8 cellular contexts compared by ENCODE assay signal in the genomic region with DNA sequence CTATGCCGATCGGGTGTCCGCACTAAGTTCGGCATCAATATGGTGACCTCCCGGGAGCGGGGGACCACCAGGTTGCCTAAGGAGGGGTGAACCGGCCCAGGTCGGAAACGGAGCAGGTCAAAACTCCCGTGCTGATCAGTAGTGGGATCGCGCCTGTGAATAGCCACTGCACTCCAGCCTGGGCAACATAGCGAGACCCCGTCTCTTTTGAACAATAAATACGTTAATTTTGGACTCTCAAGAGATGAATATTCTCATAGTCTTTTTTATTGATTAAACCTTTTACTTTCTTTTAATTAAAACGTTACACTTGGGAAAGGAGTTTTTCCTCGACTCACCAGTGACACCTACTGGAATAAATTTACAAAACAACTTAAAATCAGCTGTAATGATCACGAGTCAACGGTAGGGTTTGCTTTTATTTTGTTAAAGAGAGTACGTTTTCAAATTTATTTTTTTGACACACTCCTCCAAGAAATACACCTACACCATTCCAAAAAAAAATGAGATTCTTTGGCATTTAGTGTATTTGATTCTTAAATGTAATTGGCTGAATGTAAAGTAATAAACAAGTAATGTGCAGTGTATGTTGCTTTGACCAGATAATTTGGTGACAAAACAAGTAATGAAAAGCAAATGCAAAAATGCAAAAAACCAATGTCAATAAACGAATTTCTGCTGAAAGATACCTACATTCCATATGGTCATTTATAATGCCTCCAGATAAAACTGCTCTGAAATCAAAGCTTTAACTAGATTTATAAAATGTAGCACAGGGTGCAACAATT. TPM values are rescaled to one million over a fixed set of nuclear protein-coding genes. Genes with fewer than 3 reads are reported as not detected.
DNase-seq lines count a peak whose midpoint lies in the region; ATAC-seq and TF ChIP-seq lines count a peak whose summit lies in the region.

No MANE protein-coding gene starts in this region.

- H3K9me3 ChIP-seq in adrenal gland (replicated peaks in 1 of 3) (no peaks in the 10 kb centered on the region), heart left ventricle (no peaks in the 10 kb centered on the region), psoas muscle (no peaks in the 10 kb centered on the region)

- TF ChIP-seq POLR2A in adrenal gland (IDR thresholded peaks at IDR 0.05) (no peak), heart left ventricle (IDR thresholded peaks at IDR 0.05) (no peak)

- CTCF ChIA-PET in RWPE1 (lab: Yijun Ruan, JAX): interaction anchor here (0.6 to 1.9 kb wide), 10 partner anchors 9 to 1182 kb away, joined by 3 to 7 read pairs (median 4); partner anchors contain the start of genes LRR1 and RPL36AL

- H3K36me3 ChIP-seq in GM06990 (ENCODE audit: control insufficient read depth, insufficient read depth, low read length): peaks cover 9% of the 10 kb centered on the region
- peaks cover 0 to 22% of the 10 kb centered on the region in 2 donors for H3K36me3 ChIP-seq in adrenal gland (replicated peaks in 1 of 2)
- peaks cover 0 to 32% (median 26%) of the 10 kb centered on the region in 9 donors for H3K36me3 ChIP-seq in heart left ventricle
- peaks cover 7 to 31% of the 10 kb centered on the region in 2 donors for H3K36me3 ChIP-seq in psoas muscle (ENCODE audit: insufficient read depth in 1 of 2, low read depth in 1 of 2)

- peak in 3 of 4 donors; percentile 14 to 31 (median 29) for ATAC-seq in heart left ventricle
- peak; percentile 29 to 60 (median 45) for ATAC-seq in psoas muscle

- peak overlapping the region; percentile 91 for H3K27ac ChIP-seq in RWPE1
- H3K27ac ChIP-seq in adrenal gland: peak overlapping the region; percentile 56 to 97 (median 83)
- H3K27ac ChIP-seq in heart left ventricle: peak overlapping the region; percentile 56 to 98 (median 93)
- peak overlapping the region; percentile 90 for H3K27ac ChIP-seq in psoas muscle

- H3K4me1 ChIP-seq in adrenal gland (replicated peaks in 1 of 2) (peaks cover 13 to 32% of the 10 kb centered on the region in 2 donors), heart left ventricle (peaks cover 0 to 39% (median 17%) of the 10 kb centered on the region in 12 donors), psoas muscle (peaks cover 14% of the 10 kb centered on the region)

- WGBS in adrenal gland, 4 donors: 1 to 3% (median 2%) methylated on average over 9 to 12 of the region's 21 CpGs
- 1 to 3% (median 2%) methylated on average over 11 to 13 of the region's 21 CpGs for WGBS in heart left ventricle, 4 donors
- WGBS in psoas muscle, 3 donors: 2 to 3% (median 2%) methylated on average over 9 to 11 of the region's 21 CpGs

- intact Hi-C loops in adrenal gland (cut with DNase I) (no loop called here), heart left ventricle (cut with DNase I) (loop anchor here in 4 of 10 donors (1.0 to 5.0 kb wide), 2 partner anchors 11 to 35 kb away; partner anchors contain the start of genes MGAT2 (in 3 of the 4), RPL36AL (in 3 of the 4) and LRR1 (in 1 of the 4)), psoas muscle (cut with DNase I) (loop anchor here in 1 of 2 donors (5.0 kb wide), 1 partner anchor 35 kb away; the partner anchor contains the start of genes MGAT2 and RPL36AL)

- POLR2A ChIA-PET in RWPE1 (lab: Yijun Ruan, JAX; ENCODE audit: low non-redundant PET): interaction anchor here (0.6 to 2.5 kb wide), 2 partner anchors 34 to 275 kb away, joined by 3 to 10 read pairs; partner anchors contain the start of genes MGAT2 and RPL36AL

- H3K4me3 ChIP-seq in GM06990 (replicated peaks; ENCODE audit: low read depth, low read length) (peak overlapping the region; percentile 46), LNCaP clone FGC (ENCODE audit: low read depth, low read length) (peak overlapping the region; percentile 99), adrenal gland (peak overlapping the region in 2 of 4 donors; percentile 9 to 95), heart left ventricle (peak overlapping the region; percentile 72 to 100 (median 90)), psoas muscle (peak overlapping the region; percentile 72)

- no peaks in the 10 kb centered on the region for H3K27me3 ChIP-seq in GM06990 (replicated peaks; ENCODE audit: control insufficient read depth, insufficient read depth, low read length)
- H3K27me3 ChIP-seq in adrenal gland: no peaks in the 10 kb centered on the region
- no peaks in the 10 kb centered on the region for H3K27me3 ChIP-seq in heart left ventricle
- no peaks in the 10 kb centered on the region for H3K27me3 ChIP-seq in psoas muscle (ENCODE audit: insufficient read depth in 3 of 3, low read length in 2 of 3)

- TF ChIP-seq CTCF in GM06990 (IDR thresholded peaks at IDR 0.05; ENCODE audit: insufficient read depth, low read length, poor library complexity, severe bottlenecking) (peak; percentile 72), LNCaP clone FGC (IDR thresholded peaks at IDR 0.05; ENCODE audit: control insufficient read depth, extremely low read depth, insufficient read depth) (peak; percentile 81), RWPE1 (conservative IDR thresholded peaks at IDR 0.05; ENCODE audit: low read depth) (peak; percentile 92), adrenal gland (IDR thresholded peaks at IDR 0.05) (peak; percentile 73 to 99 (median 88)), heart left ventricle (IDR thresholded peaks at IDR 0.05) (peak; percentile 71 to 91 (median 82)), psoas muscle (IDR thresholded peaks at IDR 0.05) (peak; percentile 84)

- DNase-seq in GM06990 (ENCODE audit: extremely low read depth, insufficient read length) (peak; percentile 81), HCEC 1CT (peak; percentile 61), LNCaP clone FGC (ENCODE audit: low read depth) (peak; percentile 56), RWPE1 (ENCODE audit: low spot score) (peak; percentile 52), adrenal gland (peak in 2 of 7 donors; percentile 33 to 50), heart left ventricle (no peak), psoas muscle (peak in 1 of 2 donors; percentile 25), T1000 (lab: John Stamatoyannopoulos, UW) (no peak)

RNA-seq across cellular contexts. Expression of gene RPS29, which starts 0.7 kb away (rescaled TPM):
- total RNA-seq in adrenal gland: 1,000 to 10,000 TPM; 1,022 to 6,627 (median 1,416) TPM
- polyA plus RNA-seq in adrenal gland: 1,000 to 10,000 TPM in 2 of 3 donors, 100 to 1,000 TPM in 1; 922 to 1,466 (median 1,304) TPM
- total RNA-seq in heart left ventricle: 1,000 to 10,000 TPM in 2 of 9 donors, 100 to 1,000 TPM in 7; 507 to 4,598 (median 922) TPM
- polyA plus RNA-seq in heart left ventricle: 1,000 to 10,000 TPM in 1 of 2 donors, 100 to 1,000 TPM in 1; 914 to 1,431 TPM
- 1,000 to 10,000 TPM in 3 of 4 donors, 100 to 1,000 TPM in 1; 835 to 1,213 (median 1,105) TPM for total RNA-seq in psoas muscle
- 1,000 to 10,000 TPM; 2,670 to 3,711 (median 3,167) TPM for polyA plus RNA-seq in psoas muscle

RNA-seq across cellular contexts. Expression of gene LRR1, which starts 11.9 kb away (rescaled TPM):
- 10 to 100 TPM in 4 of 8 donors, 1 to 10 TPM in 4; 7.4 to 20.9 (median 10.1) TPM for total RNA-seq in adrenal gland
- 10 to 100 TPM in 1 of 3 donors, 1 to 10 TPM in 2; 4.7 to 10.3 (median 5.7) TPM for polyA plus RNA-seq in adrenal gland
- total RNA-seq in heart left ventricle: 10 to 100 TPM in 2 of 9 donors, 1 to 10 TPM in 7; 2.5 to 39.6 (median 7.5) TPM
- polyA plus RNA-seq in heart left ventricle: 1 to 10 TPM; 2.1 to 7.1 TPM
- 1 to 10 TPM; 2.4 to 6.4 (median 4.7) TPM for total RNA-seq in psoas muscle
- polyA plus RNA-seq in psoas muscle: 1 to 10 TPM; 4.5 to 7.2 (median 5.6) TPM

RNA-seq across cellular contexts. Expression of gene RPL36AL, which starts 33.6 kb away (rescaled TPM):
- total RNA-seq in adrenal gland: 100 to 1,000 TPM; 191 to 362 (median 258) TPM
- polyA plus RNA-seq in adrenal gland: 100 to 1,000 TPM; 248 to 705 (median 567) TPM
- total RNA-seq in heart left ventricle: 100 to 1,000 TPM; 107 to 262 (median 138) TPM
- polyA plus RNA-seq in heart left ventricle: 100 to 1,000 TPM; 328 to 512 TPM
- total RNA-seq in psoas muscle: 100 to 1,000 TPM in 3 of 4 donors, 10 to 100 TPM in 1; 84.6 to 178 (median 152) TPM
- 100 to 1,000 TPM; 366 to 522 (median 445) TPM for polyA plus RNA-seq in psoas muscle

RNA-seq across cellular contexts. Expression of gene MGAT2, which starts 33.7 kb away (rescaled TPM):
- total RNA-seq in adrenal gland (10 to 100 TPM; 35.8 to 87.8 (median 48.7) TPM), heart left ventricle (10 to 100 TPM; 12.5 to 28.8 (median 16.4) TPM), psoas muscle (10 to 100 TPM in 1 of 4 donors, 1 to 10 TPM in 3; 8.0 to 12.4 (median 9.3) TPM)
- polyA plus RNA-seq in adrenal gland (10 to 100 TPM; 10.3 to 76.1 (median 15.2) TPM), heart left ventricle (10 to 100 TPM in 1 of 2 donors, 1 to 10 TPM in 1; 6.8 to 28.1 TPM), psoas muscle (10 to 100 TPM in 2 of 3 donors, 1 to 10 TPM in 1; 5.5 to 11.4 (median 10.6) TPM)

RNA-seq across cellular contexts. Expression of gene DNAAF2, which starts 48.2 kb away (rescaled TPM):
- 10 to 100 TPM in 3 of 8 donors, 1 to 10 TPM in 5; 6.9 to 11.7 (median 9.4) TPM for total RNA-seq in adrenal gland
- polyA plus RNA-seq in adrenal gland: 1 to 10 TPM; 4.2 to 5.4 (median 4.2) TPM
- 10 to 100 TPM in 1 of 9 donors, 1 to 10 TPM in 8; 3.6 to 10.0 (median 5.1) TPM for total RNA-seq in heart left ventricle
- 1 to 10 TPM; 3.4 to 6.7 TPM for polyA plus RNA-seq in heart left ventricle
- total RNA-seq in psoas muscle: 1 to 10 TPM; 4.0 to 6.0 (median 4.2) TPM
- 10 to 100 TPM in 1 of 3 donors, 1 to 10 TPM in 2; 6.7 to 10.6 (median 9.5) TPM for polyA plus RNA-seq in psoas muscle

Comparison
In these comparisons a context has a peak if more than half of its experiments do, and no peak if none do; other contexts are left out.
1. DNase-seq: peak in GM06990 (single experiment), HCEC 1CT (single experiment), LNCaP clone FGC (single experiment) and RWPE1 (single experiment); none in heart left ventricle (0 of 5) and T1000 (single experiment).
2. Peak in every context shown above with its lines, with median percentiles within 50 percentile points of each other: CTCF ChIP-seq and H3K27ac ChIP-seq.